In the genomic region with DNA sequence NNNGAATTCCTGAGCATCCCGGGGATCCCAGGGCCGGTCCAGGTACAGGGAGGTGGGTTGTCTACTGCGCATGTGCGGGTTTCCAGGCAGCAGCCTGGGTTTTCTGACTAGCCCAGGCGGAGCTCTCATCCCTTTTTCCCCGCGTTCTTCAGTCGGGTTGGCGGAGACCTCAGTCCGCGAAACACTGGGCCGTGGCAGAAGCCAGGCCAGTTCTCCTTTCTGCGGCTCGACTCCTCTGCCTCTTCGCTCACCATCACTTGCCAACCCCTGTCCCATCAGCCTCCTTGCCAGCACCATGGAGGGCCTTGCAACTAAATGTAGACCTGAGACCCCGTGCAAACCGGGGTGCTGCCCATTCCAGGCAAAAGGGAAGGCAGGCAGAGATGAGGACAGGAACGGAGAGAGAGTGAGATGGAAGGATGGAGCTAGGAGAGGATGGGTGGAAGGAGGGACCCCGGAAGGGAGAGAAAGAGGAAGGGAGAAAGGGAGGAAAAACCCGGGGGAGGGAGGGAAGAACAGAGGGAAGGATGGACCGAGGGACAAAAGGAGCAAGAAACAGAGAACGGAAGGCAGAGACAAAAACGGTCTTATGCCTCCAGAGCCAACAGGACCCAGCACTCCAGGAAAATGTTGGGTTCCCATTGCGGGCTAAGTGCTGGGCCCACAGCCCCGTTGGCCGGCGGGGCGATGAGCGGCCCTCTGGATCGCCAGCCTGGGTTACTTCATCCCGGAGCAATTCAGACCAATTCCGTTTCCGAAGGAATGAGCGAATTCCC, we compare ENCODE assay signal across 8 cellular contexts.
DNase-seq lines count a peak whose midpoint lies in the region; ATAC-seq and TF ChIP-seq lines count a peak whose summit lies in the region.

No MANE protein-coding gene starts in this region.

- H4K20me1 ChIP-seq in SU-DHL-6 (ENCODE audit: low read depth, low read length) = no peaks in the 10 kb centered on the region

- TF ChIP-seq CTCF in SU-DHL-6 (IDR thresholded peaks at IDR 0.05; ENCODE audit: insufficient read depth, low read length, poor library complexity, severe bottlenecking) (no peak), heart right ventricle (IDR thresholded peaks at IDR 0.05) (no peak), upper lobe of left lung (IDR thresholded peaks at IDR 0.05) (no peak)

- H3K9me2 ChIP-seq in SU-DHL-6 (replicated peaks; ENCODE audit: insufficient read depth, low read length) = no peaks in the 10 kb centered on the region

- H3K4me3 ChIP-seq in SU-DHL-6 (ENCODE audit: insufficient read depth, low read length, poor library complexity, severe bottlenecking) = no peak overlapping the region
- H3K4me3 ChIP-seq in heart right ventricle = peak overlapping the region in 3 of 10 donors; percentile 3 to 26 (median 13)
- no peak overlapping the region for H3K4me3 ChIP-seq in upper lobe of left lung

- intact Hi-C loops in heart right ventricle (cut with DNase I) = no loop called here

- no peak overlapping the region for H3K4me2 ChIP-seq in SU-DHL-6 (ENCODE audit: low read depth, low read length, poor library complexity, severe bottlenecking)

- peaks cover 0 to 9% (median 4%) of the 10 kb centered on the region in 3 donors for H3K27me3 Mint-ChIP-seq in immature natural killer cell (ENCODE audit: low read depth in 3 of 3)

- peaks cover 0 to 3% (median 0%) of the 10 kb centered on the region in 9 donors for H3K4me1 ChIP-seq in heart right ventricle
- H3K4me1 ChIP-seq in upper lobe of left lung = no peaks in the 10 kb centered on the region

- H3K27me3 ChIP-seq in SU-DHL-6 (ENCODE audit: low read length) = no peaks in the 10 kb centered on the region
- peaks cover 0 to 47% (median 30%) of the 10 kb centered on the region in 7 donors for H3K27me3 ChIP-seq in heart right ventricle
- no peaks in the 10 kb centered on the region for H3K27me3 ChIP-seq in upper lobe of left lung

- H3K27ac Mint-ChIP-seq in immature natural killer cell = no peak overlapping the region

- H3K36me3 ChIP-seq in SU-DHL-6 (ENCODE audit: low read length) (no peaks in the 10 kb centered on the region), heart right ventricle (no peaks in the 10 kb centered on the region), upper lobe of left lung (no peaks in the 10 kb centered on the region)

- no peak overlapping the region for H3K27ac ChIP-seq in SU-DHL-6 (ENCODE audit: low read depth, low read length)
- H3K27ac ChIP-seq in heart right ventricle = no peak overlapping the region
- H3K27ac ChIP-seq in upper lobe of left lung = no peak overlapping the region

- H3K9ac ChIP-seq in SU-DHL-6 (ENCODE audit: low read length) = peak overlapping the region; percentile 30

- no peaks in the 10 kb centered on the region for H3K79me2 ChIP-seq in SU-DHL-6 (ENCODE audit: insufficient read depth, low read length)

- no peak overlapping the region for H2AFZ ChIP-seq in SU-DHL-6 (ENCODE audit: low read depth, low read length, severe bottlenecking)

- H3K4me3 Mint-ChIP-seq in immature natural killer cell = no peak overlapping the region

- H3F3A ChIP-seq in SU-DHL-6 (ENCODE audit: insufficient read depth) = no peaks in the 10 kb centered on the region

- H3K9me3 Mint-ChIP-seq in immature natural killer cell = peaks cover 11 to 21% (median 16%) of the 10 kb centered on the region in 6 donors

- WGBS in heart right ventricle, 2 donors = 44 to 68% methylated on average over 34 of the region's 34 CpGs
- WGBS in upper lobe of left lung, 2 donors = 62 to 67% methylated on average over 33 of the region's 34 CpGs

- no peak for TF ChIP-seq POLR2A in upper lobe of left lung (IDR thresholded peaks at IDR 0.05)

- H3K36me3 Mint-ChIP-seq in immature natural killer cell = peaks cover 9 to 10% (median 9%) of the 10 kb centered on the region in 3 donors

- DNase-seq in GM03348 (ENCODE audit: low spot score) = peak; percentile 38
- DNase-seq in heart right ventricle = peak in 1 of 2 donors; percentile 24
- peak; percentile 48 to 62 for DNase-seq in upper lobe of left lung
- DNase-seq in immature natural killer cell = no peak
- no peak for DNase-seq in DMS153 (lab: John Stamatoyannopoulos, UW)

- no peak for TF ChIP-seq EP300 in upper lobe of left lung (IDR thresholded peaks at IDR 0.05)

- H3K9me3 ChIP-seq in SU-DHL-6 (ENCODE audit: insufficient read depth, low read length) (no peaks in the 10 kb centered on the region), heart right ventricle (peaks cover 0 to 27% (median 0%) of the 10 kb centered on the region in 11 donors), upper lobe of left lung (peaks cover 0 to 37% (median 3%) of the 10 kb centered on the region in 4 donors)

- ATAC-seq in HG03159 (IDR thresholded peaks at IDR 0.05; ENCODE audit: unreplicated experiment) (peak; percentile 61), heart right ventricle (peak in 5 of 8 donors; percentile 14 to 59 (median 32)), upper lobe of left lung (ENCODE audit: low FRiP score in 2 of 2) (peak; percentile 72 to 81), HG02623 (IDR thresholded peaks at IDR 0.05; ENCODE audit: unreplicated experiment) (no peak)

- peaks cover 0 to 2% of the 10 kb centered on the region in 2 donors for H3K4me1 Mint-ChIP-seq in immature natural killer cell

Comparison
In these comparisons a context has a peak if more than half of its experiments do, and no peak if none do; other contexts are left out.
1. DNase-seq: peak in GM03348 (single experiment) and upper lobe of left lung (2 of 2); none in immature natural killer cell (0 of 3) and DMS153 (single experiment).